6 cellular contexts compared by ENCODE assay signal in genomic region chr19:22321554-22321953, GRCh38. TPM values are rescaled to one million over a fixed set of nuclear protein-coding genes. Genes with fewer than 3 reads are reported as not detected.
"Had no signal": no experiment of that assay in that cellular context is flagged by ENCODE, and none has a peak within 500 bp of the region (broad histone marks: within the 10 kb centered on the region; RNA-seq: fewer than 3 reads in every experiment).

No MANE protein-coding gene starts in this region.

RNA-seq across cellular contexts. Expression of gene ZNF729, which starts 35.3 kb away (rescaled TPM):
- total RNA-seq: GM23248, GM23338, H1, H7, H9, HFFc6 had no signal
- polyA plus RNA-seq: GM23248, GM23338, H1 had no signal
